In the genomic region with DNA sequence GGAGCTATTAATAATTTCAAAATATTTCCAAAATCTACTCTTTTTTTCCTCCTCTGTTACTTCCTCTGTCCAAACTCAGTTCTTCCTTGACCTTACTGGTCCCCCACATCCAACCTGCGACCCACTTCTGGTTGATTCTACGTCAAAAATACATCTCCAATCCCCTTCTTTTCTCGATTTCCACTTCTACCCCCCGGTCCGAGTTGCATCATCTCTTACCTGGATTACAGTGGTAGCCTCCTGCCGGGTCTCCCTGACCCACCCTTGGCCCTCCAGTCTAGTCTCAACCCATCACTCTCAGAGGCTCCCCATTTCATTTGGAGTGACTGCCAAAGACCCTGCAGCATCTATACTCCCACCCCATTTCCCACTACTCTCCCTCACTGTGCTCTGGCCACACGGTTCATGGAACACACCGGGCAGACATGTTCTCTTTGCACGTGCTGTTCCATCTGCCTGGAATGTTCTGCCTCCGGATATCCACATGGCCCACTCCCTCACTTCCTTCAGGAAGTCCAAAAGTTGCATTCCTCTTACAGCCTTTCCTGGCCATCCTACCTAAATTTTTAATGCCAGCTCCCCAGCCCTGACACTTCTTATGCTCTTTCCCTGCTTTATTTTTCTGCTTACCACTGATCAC, we compare ENCODE assay signal across 24 cellular contexts. TPM values are rescaled to one million over a fixed set of nuclear protein-coding genes. Genes with fewer than 3 reads are reported as not detected.
DNase-seq lines count a peak whose midpoint lies in the region; ATAC-seq and TF ChIP-seq lines count a peak whose summit lies in the region.
"Had no signal": no experiment of that assay in that cellular context is flagged by ENCODE, and none has a peak within 500 bp of the region (broad histone marks: within the 10 kb centered on the region; RNA-seq: fewer than 3 reads in every experiment).

No MANE protein-coding gene starts in this region.

- intact Hi-C loops in left ventricle myocardium superior (cut with micrococcal nuclease) = no loop called here
- intact Hi-C loops in cardiac septum (cut with DNase I) = no loop called here
- intact Hi-C loops in upper lobe of right lung (cut with DNase I) = no loop called here

- no peak overlapping the region for H3K27ac ChIP-seq in upper lobe of right lung
- H3K27ac ChIP-seq: ovary, right lobe of liver, SJCRH30, tibial artery had no signal

- H3K4me3 Mint-ChIP-seq in WTC11 (no peak overlapping the region), immature natural killer cell (no peak overlapping the region)
- H3K4me3 Mint-ChIP-seq: H9; T-helper 1 cell treated with Interleukin-12 subunit alpha and Interleukin-12 subunit beta and Interleukin-4 antibody, amounts not matched to agents 30 μg/mL and 1 μg/mL, for 36 hours had no signal

- H3K9me3 ChIP-seq in upper lobe of right lung = no peaks in the 10 kb centered on the region
- H3K9me3 ChIP-seq: Caco-2, ovary, right lobe of liver, SJCRH30, tibial artery had no signal

- H3K9me3 Mint-ChIP-seq in WTC11 (no peaks in the 10 kb centered on the region), immature natural killer cell (no peaks in the 10 kb centered on the region)
- H3K9me3 Mint-ChIP-seq: H9; T-helper 1 cell treated with Interleukin-12 subunit alpha and Interleukin-12 subunit beta and Interleukin-4 antibody, amounts not matched to agents 30 μg/mL and 1 μg/mL, for 36 hours had no signal

- TF ChIP-seq CTCF in WTC11 (IDR thresholded peaks at IDR 0.05) = no peak
- TF ChIP-seq CTCF in upper lobe of right lung (IDR thresholded peaks at IDR 0.05) = no peak

- H3K36me3 ChIP-seq in upper lobe of right lung = no peaks in the 10 kb centered on the region
- H3K36me3 ChIP-seq: ovary, right lobe of liver, SJCRH30 had no signal

- POLR2A ChIA-PET in WTC11 (lab: Charles Lee) = interaction anchor here (0.6 kb wide), 1 partner anchor 160 kb away, joined by 6 read pairs; no protein-coding TSS in a partner anchor

- ATAC-seq in left ventricle myocardium superior = peak; percentile 50
- ATAC-seq in WTC11 = no peak
- ATAC-seq in upper lobe of right lung = peak; percentile 41
- no peak for ATAC-seq in GM18519 (IDR thresholded peaks at IDR 0.05; ENCODE audit: low FRiP score, unreplicated experiment)

- H3K4me1 ChIP-seq in upper lobe of right lung = peaks cover 7% of the 10 kb centered on the region
- H3K4me1 ChIP-seq: Caco-2, right lobe of liver, SJCRH30, tibial artery had no signal

- H3K36me3 Mint-ChIP-seq in WTC11 (no peaks in the 10 kb centered on the region), immature natural killer cell (peaks cover 0 to 6% (median 4%) of the 10 kb centered on the region in 3 donors)

- H3K27me3 ChIP-seq in upper lobe of right lung = no peaks in the 10 kb centered on the region
- H3K27me3 ChIP-seq: ovary, right lobe of liver, SJCRH30, tibial artery had no signal

- H3K4me1 Mint-ChIP-seq in WTC11 (no peaks in the 10 kb centered on the region), immature natural killer cell (peaks cover 53 to 62% of the 10 kb centered on the region in 2 donors)
- H3K4me1 Mint-ChIP-seq: H9 had no signal

- H3K27ac Mint-ChIP-seq in WTC11 (peak overlapping the region; percentile 54; the same call in 1 of the 2 replicates), immature natural killer cell (peak overlapping the region in 5 of 6 donors; percentile 12 to 80 (median 51))
- H3K27ac Mint-ChIP-seq: H9; T-helper 1 cell treated with Interleukin-12 subunit alpha and Interleukin-12 subunit beta and Interleukin-4 antibody, amounts not matched to agents 30 μg/mL and 1 μg/mL, for 36 hours had no signal

- H3K27me3 Mint-ChIP-seq in WTC11 (ENCODE audit: low read depth) (peaks cover 10% of the 10 kb centered on the region), immature natural killer cell (ENCODE audit: low read depth in 3 of 3) (peaks cover 1 to 16% (median 7%) of the 10 kb centered on the region in 3 donors)

- H3K4me3 ChIP-seq in upper lobe of right lung = no peak overlapping the region
- H3K4me3 ChIP-seq: ovary, right lobe of liver, SJCRH30, tibial artery had no signal

- DNase-seq in left ventricle myocardium superior (no peak), cardiac septum (ENCODE audit: low spot score) (no peak), WTC11 (ENCODE audit: low spot score) (no peak), immature natural killer cell (no peak), upper lobe of right lung (no peak)
- DNase-seq in stimulated activated CD4-positive, alpha-beta T cell treated with anti-CD3 and anti-CD28 coated beads, Interleukin-1b, Interleukin-23, amount 100 ng/mL, for 48 hours = no peak
- DNase-seq: amygdala; Caco-2; caudate nucleus; foreskin melanocyte; H9; hippocampal formation; mammary epithelial cell; NCI-H1048; NCI-H187 treated with DMSO at 0.1 percent for 48 hours; NCI-H226; NCI-H82; ovary; right lobe of liver; SJCRH30; stimulated activated naive CD4-positive, alpha-beta T cell; tibial artery had no signal

- CTCF ChIA-PET in WTC11 (lab: Charles Lee) = interaction anchor here (1.6 kb wide), 1 partner anchor 27 kb away, joined by 5 read pairs; a partner anchor contains a TSS

TF ChIP-seq in WTC11, 78 proteins besides CTCF, POLR2A, EP300 and RAD21:
- TF ChIP-seq, protein P1, sequence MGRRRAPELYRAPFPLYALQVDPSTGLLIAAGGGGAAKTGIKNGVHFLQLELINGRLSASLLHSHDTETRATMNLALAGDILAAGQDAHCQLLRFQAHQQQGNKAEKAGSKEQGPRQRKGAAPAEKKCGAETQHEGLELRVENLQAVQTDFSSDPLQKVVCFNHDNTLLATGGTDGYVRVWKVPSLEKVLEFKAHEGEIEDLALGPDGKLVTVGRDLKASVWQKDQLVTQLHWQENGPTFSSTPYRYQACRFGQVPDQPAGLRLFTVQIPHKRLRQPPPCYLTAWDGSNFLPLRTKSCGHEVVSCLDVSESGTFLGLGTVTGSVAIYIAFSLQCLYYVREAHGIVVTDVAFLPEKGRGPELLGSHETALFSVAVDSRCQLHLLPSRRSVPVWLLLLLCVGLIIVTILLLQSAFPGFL (CRISPR knock-in tag; IDR thresholded peaks at IDR 0.05; ENCODE audit: borderline replicate concordance) = no peak
- TF ChIP-seq, protein P2, sequence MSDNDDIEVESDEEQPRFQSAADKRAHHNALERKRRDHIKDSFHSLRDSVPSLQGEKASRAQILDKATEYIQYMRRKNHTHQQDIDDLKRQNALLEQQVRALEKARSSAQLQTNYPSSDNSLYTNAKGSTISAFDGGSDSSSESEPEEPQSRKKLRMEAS (CRISPR knock-in tag; IDR thresholded peaks at IDR 0.05) = no peak
- TF ChIP-seq ZNF263 (CRISPR knock-in tag; IDR thresholded peaks at IDR 0.05; ENCODE audit: low read depth) (no peak), RELA (CRISPR knock-in tag; IDR thresholded peaks at IDR 0.05; ENCODE audit: borderline replicate concordance) (no peak), ELF4 (CRISPR knock-in tag; IDR thresholded peaks at IDR 0.05; ENCODE audit: low read depth) (no peak), PRRX2 (CRISPR knock-in tag; IDR thresholded peaks at IDR 0.05) (no peak)

RNA-seq across cellular contexts. Expression of a gene that starts 6.1 kb away (rescaled TPM):
- total RNA-seq in left ventricle myocardium superior = 52.7 TPM
- total RNA-seq in cardiac septum = 33.5 TPM
- total RNA-seq in WTC11 (2021) = 23.0 to 33.6 TPM (median 23.0 TPM) in 3 replicates
- 1,000 to 10,000 TPM in 2 of 3 donors, 100 to 1,000 TPM in 1; 782 to 1,087 (median 1,041) TPM for polyA plus RNA-seq in immature natural killer cell
- total RNA-seq in upper lobe of right lung = 186 TPM

RNA-seq across cellular contexts. Expression of a gene that starts 26.4 kb away (rescaled TPM):
- 8.4 TPM for total RNA-seq in left ventricle myocardium superior
- 11.3 TPM for total RNA-seq in cardiac septum
- 40.3 to 50.8 TPM (median 43.8 TPM) in 3 replicates for total RNA-seq in WTC11 (2021)
- 10 to 100 TPM; 10.1 to 16.5 (median 15.9) TPM for polyA plus RNA-seq in immature natural killer cell
- 11.6 TPM for total RNA-seq in upper lobe of right lung

RNA-seq across cellular contexts. Expression of a gene that starts 26.8 kb away (rescaled TPM):
- total RNA-seq in left ventricle myocardium superior (18.7 TPM), cardiac septum (16.5 TPM), WTC11 (2021) (37.5 to 42.4 TPM (median 38.9 TPM) in 3 replicates), upper lobe of right lung (18.3 TPM)
- 10 to 100 TPM in 2 of 3 donors, 1 to 10 TPM in 1; 5.9 to 11.5 (median 11.2) TPM for polyA plus RNA-seq in immature natural killer cell

RNA-seq across cellular contexts. Expression of a gene that starts 52.5 kb away (rescaled TPM):
- total RNA-seq in left ventricle myocardium superior (1.3 TPM), cardiac septum (1.7 TPM), WTC11 (2021) (16.3 to 18.4 TPM (median 17.3 TPM) in 3 replicates), upper lobe of right lung (2.7 TPM)
- polyA plus RNA-seq in immature natural killer cell = under 1 TPM; 0.22 to 0.94 (median 0.62) TPM

Comparison
In these comparisons a context has a peak if more than half of its experiments do, and no peak if none do; other contexts are left out.
1. ATAC-seq: peak in left ventricle myocardium superior (single experiment) and upper lobe of right lung (single experiment); none in WTC11 (single experiment) and GM18519 (single experiment).